Comparison of ENCODE assay signal across 1 cellular context in the genomic region with DNA sequence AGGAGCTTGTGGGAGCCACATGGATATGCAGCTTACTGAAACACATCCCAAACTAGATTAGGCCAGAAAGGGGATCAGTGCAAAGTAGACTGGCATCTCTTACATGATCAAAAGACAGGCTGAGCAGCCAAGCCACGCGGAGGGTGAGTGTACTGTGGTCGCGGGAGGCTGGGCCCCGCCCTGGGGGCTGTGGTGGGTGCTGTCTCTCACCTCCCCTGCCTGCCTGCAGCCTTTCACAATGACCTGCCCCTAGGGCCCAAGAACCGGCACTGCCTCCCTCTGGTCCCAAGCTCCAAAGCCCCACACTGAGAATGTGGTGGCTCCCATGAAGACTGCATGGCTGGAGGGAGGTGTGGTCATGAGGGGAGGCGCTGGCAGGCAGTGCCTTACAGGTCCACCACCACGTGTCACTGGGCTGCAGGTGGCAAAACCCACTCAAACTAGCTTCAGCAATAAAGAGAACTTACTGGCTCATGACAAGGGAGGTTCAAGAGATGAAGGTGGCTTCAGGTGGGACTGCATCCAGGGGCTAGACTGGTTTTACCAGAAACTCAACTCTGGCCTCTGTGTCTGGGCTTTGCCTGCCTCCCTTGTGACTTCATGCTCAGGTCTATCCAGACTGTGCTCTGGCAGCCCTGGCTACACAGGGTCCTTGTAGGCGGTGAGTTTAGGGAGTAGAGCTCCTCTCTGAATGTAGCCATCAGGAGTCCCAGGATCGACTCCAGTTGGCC.
TF ChIP-seq lines count a peak whose summit lies in the region.

No MANE protein-coding gene starts in this region.

TF ChIP-seq in GM23338, 12 proteins besides CTCF, POLR2A, EP300 and RAD21 (continued from another document):
- TF ChIP-seq, protein P1, sequence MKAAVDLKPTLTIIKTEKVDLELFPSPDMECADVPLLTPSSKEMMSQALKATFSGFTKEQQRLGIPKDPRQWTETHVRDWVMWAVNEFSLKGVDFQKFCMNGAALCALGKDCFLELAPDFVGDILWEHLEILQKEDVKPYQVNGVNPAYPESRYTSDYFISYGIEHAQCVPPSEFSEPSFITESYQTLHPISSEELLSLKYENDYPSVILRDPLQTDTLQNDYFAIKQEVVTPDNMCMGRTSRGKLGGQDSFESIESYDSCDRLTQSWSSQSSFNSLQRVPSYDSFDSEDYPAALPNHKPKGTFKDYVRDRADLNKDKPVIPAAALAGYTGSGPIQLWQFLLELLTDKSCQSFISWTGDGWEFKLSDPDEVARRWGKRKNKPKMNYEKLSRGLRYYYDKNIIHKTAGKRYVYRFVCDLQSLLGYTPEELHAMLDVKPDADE (IDR thresholded peaks at IDR 0.05): no peak
- TF ChIP-seq, protein P2, sequence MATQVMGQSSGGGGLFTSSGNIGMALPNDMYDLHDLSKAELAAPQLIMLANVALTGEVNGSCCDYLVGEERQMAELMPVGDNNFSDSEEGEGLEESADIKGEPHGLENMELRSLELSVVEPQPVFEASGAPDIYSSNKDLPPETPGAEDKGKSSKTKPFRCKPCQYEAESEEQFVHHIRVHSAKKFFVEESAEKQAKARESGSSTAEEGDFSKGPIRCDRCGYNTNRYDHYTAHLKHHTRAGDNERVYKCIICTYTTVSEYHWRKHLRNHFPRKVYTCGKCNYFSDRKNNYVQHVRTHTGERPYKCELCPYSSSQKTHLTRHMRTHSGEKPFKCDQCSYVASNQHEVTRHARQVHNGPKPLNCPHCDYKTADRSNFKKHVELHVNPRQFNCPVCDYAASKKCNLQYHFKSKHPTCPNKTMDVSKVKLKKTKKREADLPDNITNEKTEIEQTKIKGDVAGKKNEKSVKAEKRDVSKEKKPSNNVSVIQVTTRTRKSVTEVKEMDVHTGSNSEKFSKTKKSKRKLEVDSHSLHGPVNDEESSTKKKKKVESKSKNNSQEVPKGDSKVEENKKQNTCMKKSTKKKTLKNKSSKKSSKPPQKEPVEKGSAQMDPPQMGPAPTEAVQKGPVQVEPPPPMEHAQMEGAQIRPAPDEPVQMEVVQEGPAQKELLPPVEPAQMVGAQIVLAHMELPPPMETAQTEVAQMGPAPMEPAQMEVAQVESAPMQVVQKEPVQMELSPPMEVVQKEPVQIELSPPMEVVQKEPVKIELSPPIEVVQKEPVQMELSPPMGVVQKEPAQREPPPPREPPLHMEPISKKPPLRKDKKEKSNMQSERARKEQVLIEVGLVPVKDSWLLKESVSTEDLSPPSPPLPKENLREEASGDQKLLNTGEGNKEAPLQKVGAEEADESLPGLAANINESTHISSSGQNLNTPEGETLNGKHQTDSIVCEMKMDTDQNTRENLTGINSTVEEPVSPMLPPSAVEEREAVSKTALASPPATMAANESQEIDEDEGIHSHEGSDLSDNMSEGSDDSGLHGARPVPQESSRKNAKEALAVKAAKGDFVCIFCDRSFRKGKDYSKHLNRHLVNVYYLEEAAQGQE (IDR thresholded peaks at IDR 0.05; ENCODE audit: unreplicated experiment): no peak
- TF ChIP-seq STAT1 (IDR thresholded peaks at IDR 0.05; ENCODE audit: unreplicated experiment): no peak
- TF ChIP-seq, protein P3, sequence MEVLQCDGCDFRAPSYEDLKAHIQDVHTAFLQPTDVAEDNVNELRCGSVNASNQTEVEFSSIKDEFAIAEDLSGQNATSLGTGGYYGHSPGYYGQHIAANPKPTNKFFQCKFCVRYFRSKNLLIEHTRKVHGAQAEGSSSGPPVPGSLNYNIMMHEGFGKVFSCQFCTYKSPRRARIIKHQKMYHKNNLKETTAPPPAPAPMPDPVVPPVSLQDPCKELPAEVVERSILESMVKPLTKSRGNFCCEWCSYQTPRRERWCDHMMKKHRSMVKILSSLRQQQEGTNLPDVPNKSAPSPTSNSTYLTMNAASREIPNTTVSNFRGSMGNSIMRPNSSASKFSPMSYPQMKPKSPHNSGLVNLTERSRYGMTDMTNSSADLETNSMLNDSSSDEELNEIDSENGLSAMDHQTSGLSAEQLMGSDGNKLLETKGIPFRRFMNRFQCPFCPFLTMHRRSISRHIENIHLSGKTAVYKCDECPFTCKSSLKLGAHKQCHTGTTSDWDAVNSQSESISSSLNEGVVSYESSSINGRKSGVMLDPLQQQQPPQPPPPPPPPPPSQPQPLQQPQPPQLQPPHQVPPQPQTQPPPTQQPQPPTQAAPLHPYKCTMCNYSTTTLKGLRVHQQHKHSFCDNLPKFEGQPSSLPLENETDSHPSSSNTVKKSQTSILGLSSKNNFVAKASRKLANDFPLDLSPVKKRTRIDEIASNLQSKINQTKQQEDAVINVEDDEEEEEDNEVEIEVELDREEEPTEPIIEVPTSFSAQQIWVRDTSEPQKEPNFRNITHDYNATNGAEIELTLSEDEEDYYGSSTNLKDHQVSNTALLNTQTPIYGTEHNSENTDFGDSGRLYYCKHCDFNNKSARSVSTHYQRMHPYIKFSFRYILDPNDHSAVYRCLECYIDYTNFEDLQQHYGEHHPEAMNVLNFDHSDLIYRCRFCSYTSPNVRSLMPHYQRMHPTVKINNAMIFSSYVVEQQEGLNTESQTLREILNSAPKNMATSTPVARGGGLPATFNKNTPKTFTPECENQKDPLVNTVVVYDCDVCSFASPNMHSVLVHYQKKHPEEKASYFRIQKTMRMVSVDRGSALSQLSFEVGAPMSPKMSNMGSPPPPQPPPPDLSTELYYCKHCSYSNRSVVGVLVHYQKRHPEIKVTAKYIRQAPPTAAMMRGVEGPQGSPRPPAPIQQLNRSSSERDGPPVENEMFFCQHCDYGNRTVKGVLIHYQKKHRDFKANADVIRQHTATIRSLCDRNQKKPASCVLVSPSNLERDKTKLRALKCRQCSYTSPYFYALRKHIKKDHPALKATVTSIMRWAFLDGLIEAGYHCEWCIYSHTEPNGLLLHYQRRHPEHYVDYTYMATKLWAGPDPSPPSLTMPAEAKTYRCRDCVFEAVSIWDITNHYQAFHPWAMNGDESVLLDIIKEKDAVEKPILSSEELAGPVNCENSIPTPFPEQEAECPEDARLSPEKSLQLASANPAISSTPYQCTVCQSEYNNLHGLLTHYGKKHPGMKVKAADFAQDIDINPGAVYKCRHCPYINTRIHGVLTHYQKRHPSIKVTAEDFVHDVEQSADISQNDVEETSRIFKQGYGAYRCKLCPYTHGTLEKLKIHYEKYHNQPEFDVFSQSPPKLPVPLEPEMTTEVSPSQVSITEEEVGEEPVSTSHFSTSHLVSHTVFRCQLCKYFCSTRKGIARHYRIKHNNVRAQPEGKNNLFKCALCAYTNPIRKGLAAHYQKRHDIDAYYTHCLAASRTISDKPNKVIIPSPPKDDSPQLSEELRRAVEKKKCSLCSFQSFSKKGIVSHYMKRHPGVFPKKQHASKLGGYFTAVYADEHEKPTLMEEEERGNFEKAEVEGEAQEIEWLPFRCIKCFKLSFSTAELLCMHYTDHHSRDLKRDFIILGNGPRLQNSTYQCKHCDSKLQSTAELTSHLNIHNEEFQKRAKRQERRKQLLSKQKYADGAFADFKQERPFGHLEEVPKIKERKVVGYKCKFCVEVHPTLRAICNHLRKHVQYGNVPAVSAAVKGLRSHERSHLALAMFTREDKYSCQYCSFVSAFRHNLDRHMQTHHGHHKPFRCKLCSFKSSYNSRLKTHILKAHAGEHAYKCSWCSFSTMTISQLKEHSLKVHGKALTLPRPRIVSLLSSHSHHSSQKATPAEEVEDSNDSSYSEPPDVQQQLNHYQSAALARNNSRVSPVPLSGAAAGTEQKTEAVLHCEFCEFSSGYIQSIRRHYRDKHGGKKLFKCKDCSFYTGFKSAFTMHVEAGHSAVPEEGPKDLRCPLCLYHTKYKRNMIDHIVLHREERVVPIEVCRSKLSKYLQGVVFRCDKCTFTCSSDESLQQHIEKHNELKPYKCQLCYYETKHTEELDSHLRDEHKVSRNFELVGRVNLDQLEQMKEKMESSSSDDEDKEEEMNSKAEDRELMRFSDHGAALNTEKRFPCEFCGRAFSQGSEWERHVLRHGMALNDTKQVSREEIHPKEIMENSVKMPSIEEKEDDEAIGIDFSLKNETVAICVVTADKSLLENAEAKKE (CRISPR knock-in tag; IDR thresholded peaks at IDR 0.05): no peak
- TF ChIP-seq EZH2 (IDR thresholded peaks at IDR 0.05; ENCODE audit: low read depth, unreplicated experiment): no peak
- no peak for TF ChIP-seq JUNB (IDR thresholded peaks at IDR 0.05; ENCODE audit: unreplicated experiment)
- no peak for TF ChIP-seq POLR2AphosphoS5 (IDR thresholded peaks at IDR 0.05; ENCODE audit: low read depth)
